8 cellular contexts compared by ENCODE assay signal in genomic region chr11:107928767-107929507, GRCh38. TPM values are rescaled to one million over a fixed set of nuclear protein-coding genes. Genes with fewer than 3 reads are reported as not detected.
DNase-seq lines count a peak whose midpoint lies in the region; ATAC-seq and TF ChIP-seq lines count a peak whose summit lies in the region.

No MANE protein-coding gene starts in this region.

- H3K27me3 Mint-ChIP-seq in neural progenitor cell (ENCODE audit: insufficient read depth, low read depth) = peaks cover 15% of the 10 kb centered on the region

- H3K4me3 ChIP-seq in fibroblast of lung (replicated peaks in 1 of 4; ENCODE audit: control extremely low read depth in 1 of 4, insufficient read depth in 1 of 4, low read depth in 3 of 4, low read length in 4 of 4) (peak overlapping the region in 3 of 4 experiments; percentile 12 to 40 (median 34)), neural progenitor cell (peak overlapping the region; percentile 92)

- peak overlapping the region; percentile 93 for H3K4me3 Mint-ChIP-seq in neural progenitor cell

- H3F3A ChIP-seq in neural progenitor cell (ENCODE audit: low read depth) = peaks cover 9% of the 10 kb centered on the region

- H3K4me2 ChIP-seq in fibroblast of lung (ENCODE audit: extremely low read depth, insufficient read depth, low read length) (peak overlapping the region; percentile 71), neural progenitor cell (peak overlapping the region; percentile 97)

- ATAC-seq in GM21360 (IDR thresholded peaks at IDR 0.05; ENCODE audit: unreplicated experiment) (peak; percentile 14), HG02885 (IDR thresholded peaks at IDR 0.05; ENCODE audit: poor library complexity, unreplicated experiment) (no peak), HG03378 (IDR thresholded peaks at IDR 0.05; ENCODE audit: unreplicated experiment) (no peak)

- TF ChIP-seq CTCF in fibroblast of lung (conservative IDR thresholded peaks at IDR 0.05 in 1 of 2, IDR thresholded peaks at IDR 0.05 in 1 of 2; ENCODE audit: low read depth in 1 of 2, low read length in 2 of 2) = no peak
- TF ChIP-seq CTCF in neural progenitor cell (IDR thresholded peaks at IDR 0.05) = no peak

- H3K9me3 Mint-ChIP-seq in neural progenitor cell = no peaks in the 10 kb centered on the region

- peaks cover 12% of the 10 kb centered on the region for H3K4me1 Mint-ChIP-seq in neural progenitor cell

- H3K36me3 ChIP-seq in fibroblast of lung (ENCODE audit: control insufficient read depth, insufficient read depth, low read length) = no peaks in the 10 kb centered on the region
- H3K36me3 ChIP-seq in neural progenitor cell = no peaks in the 10 kb centered on the region

- H3K27ac Mint-ChIP-seq in neural progenitor cell = peak overlapping the region; percentile 47

- H3K36me3 Mint-ChIP-seq in neural progenitor cell = no peaks in the 10 kb centered on the region

- H2AFZ ChIP-seq in fibroblast of lung (ENCODE audit: low read length) = no peak overlapping the region
- peak overlapping the region; percentile 100 for H2AFZ ChIP-seq in neural progenitor cell (replicated peaks)

- no peak overlapping the region for H3K9ac ChIP-seq in fibroblast of lung (ENCODE audit: insufficient read depth, low read length)
- peak overlapping the region; percentile 59 for H3K9ac ChIP-seq in neural progenitor cell

- peaks cover 6% of the 10 kb centered on the region for H3K27me3 ChIP-seq in fibroblast of lung (ENCODE audit: control insufficient read depth, insufficient read depth, low read length)
- H3K27me3 ChIP-seq in neural progenitor cell = no peaks in the 10 kb centered on the region

- H3K27ac ChIP-seq in fibroblast of lung (ENCODE audit: insufficient read depth, low read length) (no peak overlapping the region), neural progenitor cell (no peak overlapping the region)

- H3K9me3 ChIP-seq in fibroblast of lung (ENCODE audit: control insufficient read depth, insufficient read depth, low read depth, low read length) (no peaks in the 10 kb centered on the region), neural progenitor cell (ENCODE audit: low read depth) (no peaks in the 10 kb centered on the region)

- H4K20me1 ChIP-seq in fibroblast of lung (ENCODE audit: control insufficient read depth, extremely low read depth, insufficient read depth, low read length) (no peaks in the 10 kb centered on the region), neural progenitor cell (ENCODE audit: low read depth) (no peaks in the 10 kb centered on the region)

- DNase-seq in DMS 273 (lab: John Stamatoyannopoulos, UW; ENCODE audit: unreplicated experiment) (peak; percentile 73), Kasumi-1 (lab: John Stamatoyannopoulos, UW) (peak; percentile 18 to 28), SKM-1 treated with dmso at 0.1 percent for 144 hours (lab: John Stamatoyannopoulos, UW; ENCODE audit: unreplicated experiment) (peak; percentile 35), fibroblast of lung (ENCODE audit: low read depth in 2 of 2) (no peak), neural progenitor cell (ENCODE audit: low spot score) (peak; percentile 71)

- H3K79me2 ChIP-seq in fibroblast of lung (ENCODE audit: control insufficient read depth, insufficient read depth, low read length) (no peaks in the 10 kb centered on the region), neural progenitor cell (ENCODE audit: low read depth) (peaks cover 42% of the 10 kb centered on the region)

- H3K4me1 ChIP-seq in fibroblast of lung (ENCODE audit: control insufficient read depth, extremely low read depth, insufficient read depth, low read length) = no peaks in the 10 kb centered on the region
- H3K4me1 ChIP-seq in neural progenitor cell = peaks cover 10% of the 10 kb centered on the region

RNA-seq across cellular contexts. Expression of gene RAB39A, which starts 0.7 kb away (rescaled TPM):
- total RNA-seq in fibroblast of lung (not detected in 2 replicates), neural progenitor cell (ENCODE audit: low replicate concordance) (8.9 and 13.2 TPM in 2 replicates)
- polyA plus RNA-seq in fibroblast of lung = not detected in 2 replicates
- not detected in 2 replicates for polyA plus RNA-seq in fibroblast of lung (2012)
- polyA minus RNA-seq in fibroblast of lung (ENCODE audit: low replicate concordance) = not detected in 2 replicates

Comparison
In these comparisons a context has a peak if more than half of its experiments do, and no peak if none do; other contexts are left out.
1. DNase-seq: peak in DMS 273 (single experiment), Kasumi-1 (2 of 2), SKM-1 treated with dmso at 0.1 percent for 144 hours (single experiment) and neural progenitor cell (single experiment); none in fibroblast of lung (0 of 2).